1 cellular context compared by ENCODE assay signal in genomic region chr6:31736768-31737314, GRCh38.
TF ChIP-seq lines count a peak whose summit lies in the region.

No MANE protein-coding gene starts in this region.

TF ChIP-seq in K562, 482 proteins besides CTCF, POLR2A, EP300 and RAD21 (continued from another document and continues in another):
- TF ChIP-seq NR2C2 (CRISPR knock-in tag; IDR thresholded peaks at IDR 0.05) (no peak; the same call in 1 of the 2 replicates), NR2C2 (tag; IDR thresholded peaks at IDR 0.05) (no peak), ZSCAN32 (CRISPR knock-in tag; IDR thresholded peaks at IDR 0.05) (0 out of 2 replicates have a peak, but pooled peaks have one; percentile 25), ETV1 (tag; conservative IDR thresholded peaks at IDR 0.05; ENCODE audit: low read depth) (no peak), RREB1 (CRISPR knock-in tag; IDR thresholded peaks at IDR 0.05) (peak; percentile 62; the same call in 1 of the 2 replicates), NUFIP1 (IDR thresholded peaks at IDR 0.05; ENCODE audit: partially characterized antibody) (no peak), ZNF146 (CRISPR knock-in tag; IDR thresholded peaks at IDR 0.05; ENCODE audit: unreplicated experiment) (no peak), SIN3B (IDR thresholded peaks at IDR 0.05; ENCODE audit: low read depth) (no peak), RNF2 (IDR thresholded peaks at IDR 0.05) (no peak), PRPF4 (IDR thresholded peaks at IDR 0.05; ENCODE audit: insufficient read depth, low read depth, low read length, poor library complexity, severe bottlenecking) (no peak), ZNF124 (CRISPR knock-in tag; IDR thresholded peaks at IDR 0.05) (no peak), ZNF764 (CRISPR knock-in tag; IDR thresholded peaks at IDR 0.05; ENCODE audit: low read depth) (0 out of 2 replicates have a peak, but pooled peaks have one; percentile 4), SMAD3 (CRISPR knock-in tag; conservative IDR thresholded peaks at IDR 0.05) (0 out of 2 replicates have a peak, but pooled peaks have one; percentile 3), ZNF140 (CRISPR knock-in tag; IDR thresholded peaks at IDR 0.05) (no peak), FOXK2 (conservative IDR thresholded peaks at IDR 0.05 in 1 of 2, IDR thresholded peaks at IDR 0.05 in 1 of 2; ENCODE audit: low read depth in 2 of 2) (no peak), PHB (CRISPR knock-in tag; IDR thresholded peaks at IDR 0.05) (no peak), MAX (CRISPR knock-in tag; IDR thresholded peaks at IDR 0.05) (peak; percentile 52), E2F5 (CRISPR knock-in tag; IDR thresholded peaks at IDR 0.05) (no peak), JUN (IDR thresholded peaks at IDR 0.05; ENCODE audit: borderline replicate concordance, low read depth, low read length) (no peak), JUN (CRISPR knock-in tag; IDR thresholded peaks at IDR 0.05; ENCODE audit: borderline replicate concordance) (peak; percentile 66; the same call in 1 of the 2 replicates), FIP1L1 (IDR thresholded peaks at IDR 0.05; ENCODE audit: low read depth, low read length, poor library complexity, severe bottlenecking) (no peak), ELK1 (CRISPR knock-in tag; IDR thresholded peaks at IDR 0.05) (no peak), CCAR2 (IDR thresholded peaks at IDR 0.05; ENCODE audit: low read depth, low read length) (no peak), HINFP (tag; conservative IDR thresholded peaks at IDR 0.05; ENCODE audit: low read depth) (0 out of 2 replicates have a peak, but pooled peaks have one; percentile 32), ZBTB5 (IDR thresholded peaks at IDR 0.05) (no peak), ZNF263 (CRISPR knock-in tag; IDR thresholded peaks at IDR 0.05; ENCODE audit: borderline replicate concordance) (no peak), CCNT2 (IDR thresholded peaks at IDR 0.05; ENCODE audit: borderline replicate concordance, extremely low read depth, insufficient read length, low read depth, low read length) (no peak), ZNF311 (CRISPR knock-in tag; IDR thresholded peaks at IDR 0.05) (0 out of 2 replicates have a peak, but pooled peaks have one; percentile 26), HMGXB4 (CRISPR knock-in tag; IDR thresholded peaks at IDR 0.05) (0 out of 2 replicates have a peak, but pooled peaks have one; percentile 66), TRIM28 (IDR thresholded peaks at IDR 0.05) (no peak), PHF20 (IDR thresholded peaks at IDR 0.05; ENCODE audit: partially characterized antibody) (no peak), SLC30A9 (CRISPR knock-in tag; IDR thresholded peaks at IDR 0.05) (no peak), ZNF583 (CRISPR knock-in tag; IDR thresholded peaks at IDR 0.05) (peak; percentile 79; the same call in 1 of the 2 replicates), UBTF (IDR thresholded peaks at IDR 0.05; ENCODE audit: borderline replicate concordance in 1 of 2, low read depth in 2 of 2, low read length in 2 of 2) (peak in 1 of 2 experiments; percentile 67; a peak in 1 of 4 replicates), NFIX (CRISPR knock-in tag; IDR thresholded peaks at IDR 0.05; ENCODE audit: low read depth) (no peak)
